15 cellular contexts compared by ENCODE assay signal in the genomic region with DNA sequence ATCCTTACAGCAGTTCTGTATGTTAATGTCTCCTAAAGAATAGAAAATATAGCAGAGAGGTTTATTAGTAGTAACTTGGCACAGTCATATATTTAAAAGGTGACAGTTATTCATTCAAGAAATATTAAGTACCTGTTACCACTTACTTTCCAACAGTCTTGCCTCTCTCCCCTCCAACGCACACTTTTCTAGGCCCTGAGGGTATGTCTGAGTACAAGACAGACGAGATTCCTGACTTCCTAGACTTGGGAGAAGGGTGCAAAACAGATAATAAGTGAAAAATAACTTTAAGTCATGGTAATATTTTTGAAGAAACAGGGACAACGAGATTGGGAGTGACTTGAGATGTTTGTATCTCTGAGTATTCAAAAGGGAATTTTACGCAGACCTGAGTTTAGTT. TPM values are rescaled to one million over a fixed set of nuclear protein-coding genes. Genes with fewer than 3 reads are reported as not detected.
DNase-seq lines count a peak whose midpoint lies in the region; ATAC-seq and TF ChIP-seq lines count a peak whose summit lies in the region.
"Had no signal": no experiment of that assay in that cellular context is flagged by ENCODE, and none has a peak within 500 bp of the region (broad histone marks: within the 10 kb centered on the region; RNA-seq: fewer than 3 reads in every experiment).

No MANE protein-coding gene starts in this region.

- H3K27me3 Mint-ChIP-seq in activated CD8-positive, alpha-beta memory T cell treated with anti-CD3 and anti-CD28 coated beads, Interleukin-2, amount 10 ng/mL, durations not matched to agents 7 days and 5 days: no peaks in the 10 kb centered on the region
- H3K27me3 Mint-ChIP-seq in central memory CD8-positive, alpha-beta T cell: no peaks in the 10 kb centered on the region

- DNase-seq in activated CD8-positive, alpha-beta memory T cell treated with anti-CD3 and anti-CD28 coated beads, Interleukin-2, amount 10 ng/mL, durations not matched to agents 7 days and 5 days: no peak
- no peak for DNase-seq in activated CD8-positive, alpha-beta memory T cell treated with anti-CD3 and anti-CD28 coated beads, Interleukin-2, amount 50 U/mL, for 4 hours
- DNase-seq in central memory CD8-positive, alpha-beta T cell (ENCODE audit: low spot score in 2 of 2): no peak
- DNase-seq in mucosa of gallbladder (ENCODE audit: low spot score) (no peak), MV-4-11 (lab: John Stamatoyannopoulos, UW) (no peak)
- DNase-seq: activated CD8-positive, alpha-beta memory T cell treated with anti-CD3 and anti-CD28 coated beads, Interleukin-2, amount 50 U/mL, for 48 hours; kidney glomerular epithelial cell; NCI-H1417; NCI-H774; occipital lobe; stomach had no signal

- TF ChIP-seq CTCF in OCI-LY3 (IDR thresholded peaks at IDR 0.05; ENCODE audit: low read depth, low read length): no peak

- H3K36me3 ChIP-seq in OCI-LY3 (replicated peaks; ENCODE audit: low read depth, low read length) (peaks cover 49% of the 10 kb centered on the region), skeletal muscle satellite cell (ENCODE audit: insufficient read depth, low read length) (peaks cover 48% of the 10 kb centered on the region)

- H3K27me3 ChIP-seq in OCI-LY3 (ENCODE audit: low read depth, low read length): no peaks in the 10 kb centered on the region
- H3K27me3 ChIP-seq in skeletal muscle satellite cell (ENCODE audit: control insufficient read depth, insufficient read depth, low read length): no peaks in the 10 kb centered on the region
- H3K27me3 ChIP-seq: stomach had no signal

- peaks cover 43% of the 10 kb centered on the region for H3K36me3 Mint-ChIP-seq in activated CD8-positive, alpha-beta memory T cell treated with anti-CD3 and anti-CD28 coated beads, Interleukin-2, amount 10 ng/mL, durations not matched to agents 7 days and 5 days
- H3K36me3 Mint-ChIP-seq in central memory CD8-positive, alpha-beta T cell (ENCODE audit: insufficient read depth): peaks cover 53% of the 10 kb centered on the region

- H3K4me3 ChIP-seq in OCI-LY3 (ENCODE audit: low read length) (no peak overlapping the region), skeletal muscle satellite cell (ENCODE audit: low read length) (peak overlapping the region; percentile 93)

- peaks cover 16% of the 10 kb centered on the region for H3K4me1 ChIP-seq in OCI-LY3 (ENCODE audit: low read length)
- peaks cover 3% of the 10 kb centered on the region for H3K4me1 ChIP-seq in skeletal muscle satellite cell (ENCODE audit: control insufficient read depth, insufficient read depth, low read length)

- no peak for ATAC-seq in activated CD8-positive, alpha-beta memory T cell treated with anti-CD3 and anti-CD28 coated beads, Interleukin-2, amount 10 ng/mL, durations not matched to agents 7 days and 5 days
- ATAC-seq in central memory CD8-positive, alpha-beta T cell (replicated peaks; ENCODE audit: extremely low read depth, poor library complexity, severe bottlenecking): no peak
- no peak for ATAC-seq in activated CD4-positive, CD25-positive, alpha-beta regulatory T cell treated with anti-CD3 and anti-CD28 coated beads, Interleukin-2, amount 50 U/mL, for 24 hours

- H3K9me3 Mint-ChIP-seq in activated CD8-positive, alpha-beta memory T cell treated with anti-CD3 and anti-CD28 coated beads, Interleukin-2, amount 10 ng/mL, durations not matched to agents 7 days and 5 days (ENCODE audit: low read depth): no peaks in the 10 kb centered on the region
- no peaks in the 10 kb centered on the region for H3K9me3 Mint-ChIP-seq in central memory CD8-positive, alpha-beta T cell

- H3K27ac Mint-ChIP-seq in activated CD8-positive, alpha-beta memory T cell treated with anti-CD3 and anti-CD28 coated beads, Interleukin-2, amount 10 ng/mL, durations not matched to agents 7 days and 5 days: no peak overlapping the region
- H3K27ac Mint-ChIP-seq in central memory CD8-positive, alpha-beta T cell (ENCODE audit: low read depth): peak overlapping the region; percentile 99

- H3K4me2 ChIP-seq in OCI-LY3 (ENCODE audit: low read length): peak overlapping the region; percentile 97; the same call in 1 of the 2 replicates
- peak overlapping the region; percentile 87 for H3K4me2 ChIP-seq in skeletal muscle satellite cell (ENCODE audit: low read length)

- H3K4me3 Mint-ChIP-seq in activated CD8-positive, alpha-beta memory T cell treated with anti-CD3 and anti-CD28 coated beads, Interleukin-2, amount 10 ng/mL, durations not matched to agents 7 days and 5 days: peak overlapping the region; percentile 93
- H3K4me3 Mint-ChIP-seq in central memory CD8-positive, alpha-beta T cell: peak overlapping the region; percentile 88

- no peak overlapping the region for H2AFZ ChIP-seq in OCI-LY3 (ENCODE audit: low read depth, low read length)

- no peaks in the 10 kb centered on the region for H3K9me3 ChIP-seq in OCI-LY3 (ENCODE audit: insufficient read depth, low read length)
- H3K9me3 ChIP-seq in skeletal muscle satellite cell (replicated peaks; ENCODE audit: low read length): no peaks in the 10 kb centered on the region
- H3K9me3 ChIP-seq: stomach had no signal

- H4K20me1 ChIP-seq in OCI-LY3 (ENCODE audit: insufficient read depth, low read length): 0 out of 2 replicates have a peak, but pooled peaks cover 6% of the 10 kb centered on the region

- H3K27ac ChIP-seq in OCI-LY3 (ENCODE audit: low read length): no peak overlapping the region

- H3K9ac ChIP-seq in OCI-LY3 (ENCODE audit: low read length): no peak overlapping the region
- H3K9ac ChIP-seq in skeletal muscle satellite cell (ENCODE audit: low read depth, low read length): peak overlapping the region; percentile 92

- peaks cover 48% of the 10 kb centered on the region for H3K4me1 Mint-ChIP-seq in activated CD8-positive, alpha-beta memory T cell treated with anti-CD3 and anti-CD28 coated beads, Interleukin-2, amount 10 ng/mL, durations not matched to agents 7 days and 5 days
- H3K4me1 Mint-ChIP-seq in central memory CD8-positive, alpha-beta T cell: peaks cover 59% of the 10 kb centered on the region

- peaks cover 74% of the 10 kb centered on the region for H3K79me2 ChIP-seq in OCI-LY3 (ENCODE audit: low read length)

- CTCF ChIA-PET in activated CD8-positive, alpha-beta memory T cell treated with anti-CD3 and anti-CD28 coated beads, Interleukin-2, amount 10 ng/mL, durations not matched to agents 7 days and 5 days (lab: Charles Lee): interaction anchor here (1.2 to 4.6 kb wide), 3 partner anchors 9 to 80 kb away, joined by 4 to 28 read pairs (median 4); no protein-coding TSS in a partner anchor

RNA-seq across cellular contexts. Expression of a gene that starts 1.6 kb away (rescaled TPM):
- total RNA-seq in activated CD8-positive, alpha-beta memory T cell treated with anti-CD3 and anti-CD28 coated beads, Interleukin-2, amount 10 ng/mL, durations not matched to agents 7 days and 5 days: 100 to 1,000 TPM; 218 to 370 TPM
- 250 and 358 TPM in 2 replicates for total RNA-seq in skeletal muscle satellite cell (2012; rRNA removed)
- 383 TPM for total RNA-seq in mucosa of gallbladder

RNA-seq across cellular contexts. Expression of a gene that starts 6.7 kb away (rescaled TPM):
- 10 to 100 TPM; 27.2 to 31.2 TPM for total RNA-seq in activated CD8-positive, alpha-beta memory T cell treated with anti-CD3 and anti-CD28 coated beads, Interleukin-2, amount 10 ng/mL, durations not matched to agents 7 days and 5 days
- 20.5 and 41.9 TPM in 2 replicates for total RNA-seq in skeletal muscle satellite cell (2012; rRNA removed)
- 34.2 TPM for total RNA-seq in mucosa of gallbladder

RNA-seq across cellular contexts. Expression of a gene that starts 27.6 kb away (rescaled TPM):
- total RNA-seq in activated CD8-positive, alpha-beta memory T cell treated with anti-CD3 and anti-CD28 coated beads, Interleukin-2, amount 10 ng/mL, durations not matched to agents 7 days and 5 days: not detected
- total RNA-seq in skeletal muscle satellite cell (2012; rRNA removed): not detected in 2 replicates
- 0.29 TPM for total RNA-seq in mucosa of gallbladder
- total RNA-seq: cerebellum, occipital lobe, stomach had no signal

RNA-seq across cellular contexts. Expression of a gene that starts 43.1 kb away (rescaled TPM):
- 10 to 100 TPM; 14.9 to 18.3 TPM for total RNA-seq in activated CD8-positive, alpha-beta memory T cell treated with anti-CD3 and anti-CD28 coated beads, Interleukin-2, amount 10 ng/mL, durations not matched to agents 7 days and 5 days
- 31.7 and 46.1 TPM in 2 replicates for total RNA-seq in skeletal muscle satellite cell (2012; rRNA removed)
- total RNA-seq in mucosa of gallbladder: 22.3 TPM

RNA-seq across cellular contexts. Expression of a gene that starts 55.3 kb away (rescaled TPM):
- total RNA-seq in activated CD8-positive, alpha-beta memory T cell treated with anti-CD3 and anti-CD28 coated beads, Interleukin-2, amount 10 ng/mL, durations not matched to agents 7 days and 5 days: 10 to 100 TPM; 19.7 to 23.1 TPM
- 28.4 and 36.7 TPM in 2 replicates for total RNA-seq in skeletal muscle satellite cell (2012; rRNA removed)
- 55.1 TPM for total RNA-seq in mucosa of gallbladder
